In the genomic region with DNA sequence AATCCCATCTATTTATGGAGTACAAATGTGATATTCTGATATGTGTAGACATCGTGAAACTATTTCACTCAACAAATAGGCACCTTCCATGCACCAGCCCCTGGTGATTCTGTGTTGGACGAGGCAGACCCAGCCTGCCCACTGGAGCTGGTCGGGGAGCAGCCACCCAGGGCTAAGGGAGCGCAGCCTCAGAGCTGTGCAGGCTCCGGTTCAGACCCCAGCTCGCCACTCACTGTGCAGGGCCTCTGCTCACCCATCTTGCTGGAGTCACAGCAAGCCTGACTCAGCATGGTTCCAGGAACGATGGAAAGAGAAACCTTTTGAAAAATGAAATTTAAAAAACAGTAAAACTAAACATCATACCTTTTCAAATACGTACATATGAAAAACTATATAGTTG, we compare ENCODE assay signal across 24 cellular contexts. TPM values are rescaled to one million over a fixed set of nuclear protein-coding genes. Genes with fewer than 3 reads are reported as not detected.
"Had no signal": no experiment of that assay in that cellular context is flagged by ENCODE, and none has a peak within 500 bp of the region (broad histone marks: within the 10 kb centered on the region; RNA-seq: fewer than 3 reads in every experiment).

No MANE protein-coding gene starts in this region.

- H3K4me1 ChIP-seq: gastrocnemius medialis, parathyroid adenoma, psoas muscle, testis, tibial nerve had no signal

- H3K9me3 ChIP-seq: gastrocnemius medialis, psoas muscle, spleen, testis, tibial nerve had no signal

- ATAC-seq: esophagus mucosa; gastrocnemius medialis; left colon; left ventricle myocardium superior; natural killer cell; psoas muscle; sciatic nerve; stimulated activated naive B cell treated with anti-CD40 and anti-IgM and Interleukin-4, amounts not matched to agents 10 μg/mL and 1 μg/mL and 100 μg/mL, for 72 hours; stimulated activated naive CD8-positive, alpha-beta T cell treated with anti-CD3 and anti-CD28 coated beads, Interleukin-15, amount 100 ng/mL, for 72 hours had no signal

- H3K27ac Mint-ChIP-seq: mesothelial cell of epicardium; natural killer cell; stimulated activated naive B cell treated with anti-CD40 and anti-IgM and Interleukin-4, amounts not matched to agents 10 μg/mL and 1 μg/mL and 100 μg/mL, for 72 hours had no signal

- H3K36me3 Mint-ChIP-seq: immature natural killer cell; mesothelial cell of epicardium; natural killer cell; stimulated activated naive B cell treated with anti-CD40 and anti-IgM and Interleukin-4, amounts not matched to agents 10 μg/mL and 1 μg/mL and 100 μg/mL, for 72 hours had no signal

- H3K4me3 ChIP-seq: gastrocnemius medialis, psoas muscle, spleen, testis, tibial nerve had no signal

- H3K36me3 ChIP-seq: gastrocnemius medialis, spleen, tibial nerve had no signal

- H3K27ac ChIP-seq: gastrocnemius medialis, parathyroid adenoma, psoas muscle, spleen, testis, tibial nerve had no signal

- DNase-seq: effector memory CD4-positive, alpha-beta T cell; gastrocnemius medialis; immature natural killer cell; left colon; left ventricle myocardium superior; natural killer cell; nucleus accumbens; psoas muscle; retina; spleen; stimulated activated CD4-positive, alpha-beta T cell treated with anti-CD3 and anti-CD28 coated beads, Interleukin-15, amount 100 ng/mL, for 24 hours; stimulated activated CD4-positive, alpha-beta T cell treated with anti-CD3 and anti-CD28 coated beads, Interleukin-1b, Interleukin-23, amount 100 ng/mL, for 48 hours; stimulated activated CD4-positive, alpha-beta T cell treated with anti-CD3 and anti-CD28 coated beads, Interleukin-4, amount 100 ng/mL, for 4 hours; stimulated activated naive B cell treated with anti-CD40 and anti-IgM and Interleukin-4, amounts not matched to agents 10 μg/mL and 1 μg/mL and 100 μg/mL, for 72 hours; stimulated activated naive CD8-positive, alpha-beta T cell treated with anti-CD3 and anti-CD28 coated beads, Interleukin-15, amount 100 ng/mL, for 72 hours; testis had no signal

- H3K27me3 ChIP-seq: testis, tibial nerve had no signal

- H3K4me3 Mint-ChIP-seq: central memory CD8-positive, alpha-beta T cell; immature natural killer cell; mesothelial cell of epicardium; natural killer cell; neural crest cell; stimulated activated naive B cell treated with anti-CD40 and anti-IgM and Interleukin-4, amounts not matched to agents 10 μg/mL and 1 μg/mL and 100 μg/mL, for 72 hours; stimulated activated naive CD8-positive, alpha-beta T cell treated with anti-CD3 and anti-CD28 coated beads, Interleukin-15, amount 100 ng/mL, for 72 hours had no signal

- H3K9me3 Mint-ChIP-seq: central memory CD8-positive, alpha-beta T cell; immature natural killer cell; mesothelial cell of epicardium; natural killer cell; neural crest cell; stimulated activated naive CD8-positive, alpha-beta T cell treated with anti-CD3 and anti-CD28 coated beads, Interleukin-15, amount 100 ng/mL, for 72 hours had no signal

RNA-seq across cellular contexts. Expression of a gene that starts 52.3 kb away (rescaled TPM):
- total RNA-seq: fibroblast of villous mesenchyme had no signal
